Comparison of ENCODE assay signal across 13 cellular contexts in the genomic region with DNA sequence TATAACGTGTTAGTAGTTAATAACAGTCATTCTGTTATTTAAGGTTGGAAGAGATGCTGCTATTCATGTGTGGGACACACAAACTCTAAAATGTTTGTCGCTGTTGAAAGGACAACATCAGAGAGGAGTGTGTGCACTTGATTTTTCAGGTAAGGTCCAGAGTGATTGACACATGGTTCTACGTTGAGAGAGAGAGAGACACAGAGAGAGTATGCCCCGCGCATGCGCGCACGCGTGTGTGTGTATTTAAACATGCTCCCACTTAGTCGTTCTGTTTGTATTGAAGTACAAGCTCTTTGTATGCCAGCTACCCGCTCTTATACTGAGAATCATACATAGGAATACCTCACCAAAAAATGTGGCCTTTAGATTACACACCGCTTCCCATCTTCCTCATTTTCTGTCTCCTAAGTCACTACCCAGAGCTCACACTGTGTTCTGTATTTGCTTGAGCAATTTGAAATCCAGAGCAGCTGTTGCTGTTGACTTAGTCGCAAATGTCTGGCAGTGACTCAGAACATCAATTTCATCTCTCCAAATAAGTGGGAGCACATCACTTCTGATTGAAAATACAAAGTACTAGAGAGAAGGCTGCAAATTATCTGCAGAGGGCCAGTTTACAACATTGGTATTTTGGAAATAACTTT.
DNase-seq lines count a peak whose midpoint lies in the region; ATAC-seq, FAIRE-seq and TF ChIP-seq lines count a peak whose summit lies in the region.
"Had no signal": no experiment of that assay in that cellular context is flagged by ENCODE, and none has a peak within 500 bp of the region (broad histone marks: within the 10 kb centered on the region; RNA-seq: fewer than 3 reads in every experiment).

No MANE protein-coding gene starts in this region.

- DNase-seq in Kasumi-1 (lab: John Stamatoyannopoulos, UW) (peak; percentile 14 to 18), NCI-H2227 treated with DMSO at 0.1 percent for 48 hours (lab: John Stamatoyannopoulos, UW) (peak; percentile 43), K562 (ENCODE audit: extremely low read depth in 1 of 4, low spot score in 3 of 4) (no peak), NCI-H226 (no peak)
- no peak for DNase-seq in activated CD4-positive, alpha-beta T cell treated with anti-CD3 and anti-CD28 coated beads, Interleukin-2, amount 50 U/mL, for 48 hours
- DNase-seq: GDM1, GOT3, immature natural killer cell, MG63 had no signal

- peaks cover 0 to 10% of the 10 kb centered on the region in 2 experiments; a peak in 4 of 5 replicates for H3K27me3 ChIP-seq in K562 (ENCODE audit: control insufficient read depth in 2 of 2, insufficient read depth in 2 of 2, low read length in 2 of 2)
- H3K27me3 ChIP-seq in skeletal muscle satellite cell (ENCODE audit: control insufficient read depth, insufficient read depth, low read length): no peaks in the 10 kb centered on the region
- H3K27me3 ChIP-seq: ascending aorta, MG63 had no signal

- ATAC-seq in K562 (no peak), HG02678 (IDR thresholded peaks at IDR 0.05; ENCODE audit: unreplicated experiment) (no peak)

- no peak overlapping the region for H2AFZ ChIP-seq in K562 (ENCODE audit: low read depth, low read length)

- no peaks in the 10 kb centered on the region for H3K36me3 ChIP-seq in K562 (ENCODE audit: control insufficient read depth, insufficient read depth, low read length)
- H3K36me3 ChIP-seq in skeletal muscle satellite cell (ENCODE audit: insufficient read depth, low read length): no peaks in the 10 kb centered on the region
- H3K36me3 ChIP-seq: ascending aorta, MG63 had no signal

- H3K4me3 ChIP-seq in K562: no peak overlapping the region
- H3K4me3 ChIP-seq in skeletal muscle satellite cell (ENCODE audit: low read length): no peak overlapping the region
- H3K4me3 ChIP-seq: ascending aorta, MG63 had no signal

- intact Hi-C loops in K562 (cut with micrococcal nuclease): no loop called here

- H3K4me2 ChIP-seq in K562 (ENCODE audit: insufficient read depth, low read length) (no peak overlapping the region), skeletal muscle satellite cell (ENCODE audit: low read length) (peak overlapping the region; percentile 24)

- H3K4me1 ChIP-seq in K562 (replicated peaks in 1 of 2; ENCODE audit: control insufficient read depth in 2 of 2, insufficient read depth in 2 of 2, low read length in 2 of 2) (no peaks in the 10 kb centered on the region), skeletal muscle satellite cell (ENCODE audit: control insufficient read depth, insufficient read depth, low read length) (peaks cover 17% of the 10 kb centered on the region)
- H3K4me1 ChIP-seq: ascending aorta had no signal

- in situ Hi-C loops in K562 (cut with MboI): no loop called here

- TF ChIP-seq RAD21 in K562 (CRISPR knock-in tag; conservative IDR thresholded peaks at IDR 0.05 in 1 of 2, IDR thresholded peaks at IDR 0.05 in 1 of 2): no peak

- no peak for FAIRE-seq in K562 (lab: Jason Lieb, UNC)

- no peaks in the 10 kb centered on the region for H3K79me2 ChIP-seq in K562 (ENCODE audit: control insufficient read depth, insufficient read depth, low read length)

- H3K9ac ChIP-seq in K562 (ENCODE audit: insufficient read depth in 1 of 2, low read depth in 2 of 2, low read length in 2 of 2) (no peak overlapping the region), skeletal muscle satellite cell (ENCODE audit: low read depth, low read length) (no peak overlapping the region)

- no peak for TF ChIP-seq CTCF in K562 (IDR thresholded peaks at IDR 0.05 in 2 of 3, conservative IDR thresholded peaks at IDR 0.05 in 1 of 3; ENCODE audit: insufficient read depth in 2 of 3, low read depth in 1 of 3, low read length in 3 of 3)

- no peaks in the 10 kb centered on the region for H4K20me1 ChIP-seq in K562 (replicated peaks; ENCODE audit: control insufficient read depth, insufficient read depth, low read length)

- POLR2A ChIA-PET in K562 (lab: Yijun Ruan, JAX): interaction anchor here (0.6 kb wide), 1 partner anchor 14 kb away, joined by 3 read pairs; no protein-coding TSS in a partner anchor

- H3K9me3 ChIP-seq in K562 (replicated peaks; ENCODE audit: control insufficient read depth, insufficient read depth, low read depth, low read length) (no peaks in the 10 kb centered on the region), skeletal muscle satellite cell (replicated peaks; ENCODE audit: low read length) (no peaks in the 10 kb centered on the region)
- H3K9me3 ChIP-seq: ascending aorta, MG63 had no signal

- CTCF ChIA-PET in K562 (lab: Yijun Ruan, JAX; ENCODE audit: low intra/inter-chr PET ratio): no interaction called here

- no peak overlapping the region for H3K27ac ChIP-seq in K562 (ENCODE audit: extremely low read depth, low read depth, low read length)
- H3K27ac ChIP-seq: ascending aorta, epithelial cell of prostate had no signal

- no peak for TF ChIP-seq EP300 in K562 (IDR thresholded peaks at IDR 0.05; ENCODE audit: low read length)

- H3K9me1 ChIP-seq in K562 (ENCODE audit: control insufficient read depth, insufficient read depth, low read length): no peaks in the 10 kb centered on the region

- no TSS peak for BruUV-seq in K562 (replicated peaks; lab: Mats Ljungman, UMichigan)

- 17% methylated on average over 13 of the region's 13 CpGs for WGBS in K562 (ENCODE audit: insufficient coverage, low coverage, missing lambda C conversion rate)

- TF ChIP-seq POLR2A in K562 (conservative IDR thresholded peaks at IDR 0.05): no peak

TF ChIP-seq in K562, 482 proteins besides CTCF, POLR2A, EP300 and RAD21:
- TF ChIP-seq DMBX1 (CRISPR knock-in tag; IDR thresholded peaks at IDR 0.05; ENCODE audit: borderline replicate concordance): no peak
- TF ChIP-seq NCOA4 (IDR thresholded peaks at IDR 0.05; ENCODE audit: partially characterized antibody): no peak
- TF ChIP-seq, protein P1, sequence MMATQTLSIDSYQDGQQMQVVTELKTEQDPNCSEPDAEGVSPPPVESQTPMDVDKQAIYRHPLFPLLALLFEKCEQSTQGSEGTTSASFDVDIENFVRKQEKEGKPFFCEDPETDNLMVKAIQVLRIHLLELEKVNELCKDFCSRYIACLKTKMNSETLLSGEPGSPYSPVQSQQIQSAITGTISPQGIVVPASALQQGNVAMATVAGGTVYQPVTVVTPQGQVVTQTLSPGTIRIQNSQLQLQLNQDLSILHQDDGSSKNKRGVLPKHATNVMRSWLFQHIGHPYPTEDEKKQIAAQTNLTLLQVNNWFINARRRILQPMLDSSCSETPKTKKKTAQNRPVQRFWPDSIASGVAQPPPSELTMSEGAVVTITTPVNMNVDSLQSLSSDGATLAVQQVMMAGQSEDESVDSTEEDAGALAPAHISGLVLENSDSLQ (IDR thresholded peaks at IDR 0.05): peak; percentile 71
- TF ChIP-seq NRF1 (conservative IDR thresholded peaks at IDR 0.05 in 1 of 2, IDR thresholded peaks at IDR 0.05 in 1 of 2): peak; percentile 79 to 83

Comparison
In these comparisons a context has a peak if more than half of its experiments do, and no peak if none do; other contexts are left out.
1. DNase-seq: peak in Kasumi-1 (2 of 2) and NCI-H2227 treated with DMSO at 0.1 percent for 48 hours (single experiment); none in K562 (0 of 4), NCI-H226 (single experiment) and activated CD4-positive, alpha-beta T cell treated with anti-CD3 and anti-CD28 coated beads, Interleukin-2, amount 50 U/mL, for 48 hours (0 of 2).